In the genomic region with DNA sequence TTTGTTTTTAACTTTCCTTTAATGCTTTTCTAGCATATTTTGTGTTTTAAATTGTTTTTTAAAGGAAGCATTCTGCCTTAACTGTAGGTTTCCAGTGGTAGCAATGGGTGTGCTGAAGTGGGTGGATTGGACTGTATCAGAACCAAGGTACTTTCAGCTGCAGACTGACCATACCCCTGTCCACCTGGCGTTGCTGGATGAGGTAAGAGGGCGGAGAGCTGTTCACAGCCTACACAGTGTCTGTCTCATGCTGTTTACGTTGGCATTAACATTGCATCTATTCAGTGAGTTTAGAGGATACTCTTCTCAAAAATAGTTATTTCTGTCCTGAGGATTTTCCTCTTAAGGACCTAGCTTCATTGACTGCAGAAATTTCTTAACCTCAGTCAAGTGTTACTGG, we compare ENCODE assay signal across 1 cellular context.
TF ChIP-seq lines count a peak whose summit lies in the region.

No MANE protein-coding gene starts in this region.

TF ChIP-seq in GM12878, 131 proteins besides CTCF, POLR2A, EP300 and RAD21:
- TF ChIP-seq PML (IDR thresholded peaks at IDR 0.05; ENCODE audit: low read length) (0 out of 2 replicates have a peak, but pooled peaks have one; percentile 12), TARDBP (IDR thresholded peaks at IDR 0.05; ENCODE audit: borderline replicate concordance) (0 out of 2 replicates have a peak, but pooled peaks have one; percentile 3), MTA3 (IDR thresholded peaks at IDR 0.05; ENCODE audit: borderline replicate concordance, low read length) (peak; percentile 80; the same call in 1 of the 2 replicates), ELK1 (IDR thresholded peaks at IDR 0.05; ENCODE audit: low read depth, low read length) (no peak)
